ENCODE assay signal across 12 cellular contexts in the genomic region with DNA sequence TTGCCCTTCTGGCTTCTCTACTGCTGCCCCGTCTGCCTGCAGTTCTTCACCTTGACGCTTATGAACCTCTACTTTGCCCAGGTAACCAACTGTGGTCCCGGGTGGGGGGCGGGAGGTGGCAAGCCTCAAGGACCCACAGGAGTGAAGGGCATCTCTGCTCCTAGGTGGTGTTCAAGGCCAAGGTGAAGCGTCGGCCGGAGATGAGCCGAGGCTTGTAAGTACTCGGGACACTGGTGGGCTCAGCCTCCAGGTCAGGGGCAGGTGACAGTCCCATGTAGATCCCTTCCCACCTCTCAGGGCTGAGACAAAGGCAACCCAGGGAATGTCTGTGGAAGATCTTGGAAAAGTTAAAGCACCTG. TPM values are rescaled to one million over a fixed set of nuclear protein-coding genes. Genes with fewer than 3 reads are reported as not detected.
DNase-seq lines count a peak whose midpoint lies in the region; ATAC-seq and TF ChIP-seq lines count a peak whose summit lies in the region.
"Had no signal": no experiment of that assay in that cellular context is flagged by ENCODE, and none has a peak within 500 bp of the region (broad histone marks: within the 10 kb centered on the region; RNA-seq: fewer than 3 reads in every experiment).

No MANE protein-coding gene starts in this region.

- H3K36me3 Mint-ChIP-seq in Calu3 (ENCODE audit: insufficient read depth, unreplicated experiment) (peaks cover 43% of the 10 kb centered on the region), naive B cell (peaks cover 0 to 11% of the 10 kb centered on the region in 2 donors)
- peaks cover 10% of the 10 kb centered on the region for H3K36me3 Mint-ChIP-seq in activated CD4-positive, alpha-beta memory T cell treated with anti-CD3 and anti-CD28 coated beads, Interleukin-2, amount 10 ng/mL, durations not matched to agents 7 days and 5 days (ENCODE audit: low read depth)

- TF ChIP-seq CTCF in AG04450 (IDR thresholded peaks at IDR 0.05; ENCODE audit: low read depth, low read length), result no peak
- no peak for TF ChIP-seq CTCF in Calu3 (IDR thresholded peaks at IDR 0.05; ENCODE audit: unreplicated experiment)
- no peak for TF ChIP-seq CTCF in GM13977 (IDR thresholded peaks at IDR 0.05; ENCODE audit: extremely low read depth, insufficient read depth, missing control alignments)

- CTCF ChIA-PET in AG04450 (lab: Charles Lee) (interaction anchor here (12.0 kb wide), 1 partner anchor 16 kb away, joined by 124 read pairs; a partner anchor contains a TSS), Calu3 (lab: Charles Lee) (no interaction called here)
- CTCF ChIA-PET in activated CD4-positive, alpha-beta memory T cell treated with anti-CD3 and anti-CD28 coated beads, Interleukin-2, amount 10 ng/mL, durations not matched to agents 7 days and 5 days (lab: Charles Lee), result interaction anchor here (0.8 to 4.7 kb wide), 3 partner anchors 17 to 83 kb away, joined by 3 to 27 read pairs (median 4); a partner anchor contains a TSS

- H3K27me3 ChIP-seq in AG04450 (ENCODE audit: control insufficient read depth, insufficient read depth, low read length), result peaks cover 10% of the 10 kb centered on the region

- intact Hi-C loops in Calu3 (cut with micrococcal nuclease; ENCODE audit: unreplicated experiment), result no loop called here
- intact Hi-C loops in Right ventricle myocardium superior (cut with DNase I), result no loop called here

- H3K27ac Mint-ChIP-seq in Calu3 (ENCODE audit: unreplicated experiment) (peak overlapping the region; percentile 1), naive B cell (peak overlapping the region; percentile 68 to 99 (median 94))
- H3K27ac Mint-ChIP-seq in activated CD4-positive, alpha-beta memory T cell treated with anti-CD3 and anti-CD28 coated beads, Interleukin-2, amount 10 ng/mL, durations not matched to agents 7 days and 5 days, result peak overlapping the region; percentile 70

- in situ Hi-C loops in GM13977 (cut with MboI; ENCODE audit: low pct_unique_long_range_greater_than_20kb, low sequenced_read_pairs, unreplicated experiment), result no loop called here

- no peaks in the 10 kb centered on the region for H3K9me3 ChIP-seq in AG04450 (ENCODE audit: control insufficient read depth, insufficient read depth, low read length)
- H3K9me3 ChIP-seq: ascending aorta had no signal

- H3K27ac ChIP-seq in AG04450 (ENCODE audit: low read depth, low read length), result no peak overlapping the region
- H3K27ac ChIP-seq: hepatocyte, SJSA1 had no signal

- DNase-seq in AG04450 (ENCODE audit: low read depth, low spot score), result no peak
- no peak for DNase-seq in Calu3
- DNase-seq in activated CD4-positive, alpha-beta memory T cell treated with anti-CD3 and anti-CD28 coated beads, Interleukin-2, amount 10 ng/mL, durations not matched to agents 7 days and 5 days, result no peak
- no peak for DNase-seq in naive B cell
- DNase-seq in medulla oblongata (ENCODE audit: extremely low spot score), result no peak
- DNase-seq in GM13977 (ENCODE audit: low spot score), result no peak
- no peak for DNase-seq in SIG-M5 (lab: John Stamatoyannopoulos, UW)
- DNase-seq in Right ventricle myocardium superior, result no peak

- H3K4me1 Mint-ChIP-seq in Calu3 (ENCODE audit: low read depth, unreplicated experiment), result peaks cover 23% of the 10 kb centered on the region
- H3K4me1 Mint-ChIP-seq in activated CD4-positive, alpha-beta memory T cell treated with anti-CD3 and anti-CD28 coated beads, Interleukin-2, amount 10 ng/mL, durations not matched to agents 7 days and 5 days, result peaks cover 28% of the 10 kb centered on the region
- H3K4me1 Mint-ChIP-seq in naive B cell, result peaks cover 16 to 25% (median 23%) of the 10 kb centered on the region in 3 donors

- H3K4me3 ChIP-seq in AG04450 (ENCODE audit: low read depth, low read length), result 0 out of 2 replicates have a peak overlapping the region, but pooled peaks have one; percentile 73

- peaks cover 25% of the 10 kb centered on the region for H3K27me3 Mint-ChIP-seq in Calu3 (ENCODE audit: unreplicated experiment)
- peaks cover 11% of the 10 kb centered on the region for H3K27me3 Mint-ChIP-seq in activated CD4-positive, alpha-beta memory T cell treated with anti-CD3 and anti-CD28 coated beads, Interleukin-2, amount 10 ng/mL, durations not matched to agents 7 days and 5 days
- H3K27me3 Mint-ChIP-seq in naive B cell, result peaks cover 7 to 10% (median 9%) of the 10 kb centered on the region in 3 donors

- H3K4me3 Mint-ChIP-seq in Calu3 (ENCODE audit: low read depth, unreplicated experiment) (peak overlapping the region; percentile 68), naive B cell (peak overlapping the region; percentile 71 to 92 (median 85))
- H3K4me3 Mint-ChIP-seq in activated CD4-positive, alpha-beta memory T cell treated with anti-CD3 and anti-CD28 coated beads, Interleukin-2, amount 10 ng/mL, durations not matched to agents 7 days and 5 days, result peak overlapping the region; percentile 79

- H3K9me3 Mint-ChIP-seq in Calu3 (ENCODE audit: low read depth, unreplicated experiment), result no peaks in the 10 kb centered on the region
- H3K9me3 Mint-ChIP-seq in activated CD4-positive, alpha-beta memory T cell treated with anti-CD3 and anti-CD28 coated beads, Interleukin-2, amount 10 ng/mL, durations not matched to agents 7 days and 5 days, result no peaks in the 10 kb centered on the region
- no peaks in the 10 kb centered on the region for H3K9me3 Mint-ChIP-seq in naive B cell

- no peak for ATAC-seq in naive B cell (ENCODE audit: low read depth in 2 of 2)
- ATAC-seq in Right ventricle myocardium superior (ENCODE audit: poor library complexity), result no peak

- no TSS peak for BruUV-seq in Calu3 (replicated peaks; lab: Mats Ljungman, UMichigan)

- POLR2A ChIA-PET in AG04450 (lab: Yijun Ruan, JAX), result interaction anchor here (0.6 kb wide), 1 partner anchor 603 kb away, joined by 10 read pairs; no protein-coding TSS in a partner anchor
- POLR2A ChIA-PET in activated CD4-positive, alpha-beta memory T cell treated with anti-CD3 and anti-CD28 coated beads, Interleukin-2, amount 10 ng/mL, durations not matched to agents 7 days and 5 days (lab: Charles Lee), result interaction anchor here (1.6 to 11.0 kb wide), 4 partner anchors 17 to 62 kb away, joined by 3 to 161 read pairs (median 24); a partner anchor contains a TSS

RNA-seq across cellular contexts. Expression of a gene that starts 1.1 kb away (rescaled TPM):
- polyA plus RNA-seq in AG04450 (2011; rRNA removed) (12.4 and 21.1 TPM in 2 replicates), naive B cell (ENCODE audit: low read depth in 6 of 6) (10 to 100 TPM; 17.3 to 35.5 (median 21.0) TPM)
- 8.9 and 11.4 TPM in 2 replicates for polyA minus RNA-seq in AG04450 (2011; rRNA and poly(A)+ RNA removed)
- total RNA-seq in Calu3 (2022) (33.3 and 37.0 TPM in 2 replicates), Right ventricle myocardium superior (28.5 TPM)
- 10 to 100 TPM; 31.4 to 37.9 TPM for total RNA-seq in activated CD4-positive, alpha-beta memory T cell treated with anti-CD3 and anti-CD28 coated beads, Interleukin-2, amount 10 ng/mL, durations not matched to agents 7 days and 5 days

RNA-seq across cellular contexts. Expression of a gene that starts 2.3 kb away (rescaled TPM):
- polyA plus RNA-seq in AG04450 (2011; rRNA removed), result 36.1 and 54.8 TPM in 2 replicates
- polyA minus RNA-seq in AG04450 (2011; rRNA and poly(A)+ RNA removed), result 7.3 and 9.3 TPM in 2 replicates
- 30.2 and 33.6 TPM in 2 replicates for total RNA-seq in Calu3 (2022)
- 10 to 100 TPM; 36.5 to 39.2 TPM for total RNA-seq in activated CD4-positive, alpha-beta memory T cell treated with anti-CD3 and anti-CD28 coated beads, Interleukin-2, amount 10 ng/mL, durations not matched to agents 7 days and 5 days
- 10 to 100 TPM; 45.5 to 72.8 (median 52.8) TPM for polyA plus RNA-seq in naive B cell (ENCODE audit: low read depth in 6 of 6)
- total RNA-seq in Right ventricle myocardium superior, result 90.1 TPM

RNA-seq across cellular contexts. Expression of a gene that starts 4.3 kb away (rescaled TPM):
- polyA plus RNA-seq in AG04450 (2011; rRNA removed), result not detected in 2 replicates
- not detected in 2 replicates for polyA minus RNA-seq in AG04450 (2011; rRNA and poly(A)+ RNA removed)
- not detected in 2 replicates for total RNA-seq in Calu3 (2022)
- under 1 TPM in 1 of 2 experiments, not detected in 1; 0.15 TPM for total RNA-seq in activated CD4-positive, alpha-beta memory T cell treated with anti-CD3 and anti-CD28 coated beads, Interleukin-2, amount 10 ng/mL, durations not matched to agents 7 days and 5 days
- not detected for polyA plus RNA-seq in naive B cell (ENCODE audit: low read depth in 6 of 6)
- total RNA-seq in Right ventricle myocardium superior, result not detected
- total RNA-seq: ascending aorta, hepatocyte, lung, SJSA1 had no signal
- polyA plus RNA-seq: hepatocyte had no signal

RNA-seq across cellular contexts. Expression of a gene that starts 13.4 kb away (rescaled TPM):
- polyA plus RNA-seq in AG04450 (2011; rRNA removed) (0.14 TPM in 1 of 2 replicates, not detected in the other), naive B cell (ENCODE audit: low read depth in 6 of 6) (not detected)
- not detected in 2 replicates for polyA minus RNA-seq in AG04450 (2011; rRNA and poly(A)+ RNA removed)
- total RNA-seq in Calu3 (2022) (0.85 TPM in 1 of 2 replicates, not detected in the other), Right ventricle myocardium superior (not detected)
- not detected for total RNA-seq in activated CD4-positive, alpha-beta memory T cell treated with anti-CD3 and anti-CD28 coated beads, Interleukin-2, amount 10 ng/mL, durations not matched to agents 7 days and 5 days
- total RNA-seq: ascending aorta, hepatocyte, SJSA1 had no signal

RNA-seq across cellular contexts. Expression of a gene that starts 18.5 kb away (rescaled TPM):
- polyA plus RNA-seq in AG04450 (2011; rRNA removed) (5.5 and 7.4 TPM in 2 replicates), naive B cell (ENCODE audit: low read depth in 6 of 6) (1 to 10 TPM; 3.4 to 8.5 (median 6.5) TPM)
- 5.6 and 6.0 TPM in 2 replicates for polyA minus RNA-seq in AG04450 (2011; rRNA and poly(A)+ RNA removed)
- total RNA-seq in Calu3 (2022) (53.4 and 59.7 TPM in 2 replicates), Right ventricle myocardium superior (241 TPM)
- 10 to 100 TPM; 38.5 to 42.2 TPM for total RNA-seq in activated CD4-positive, alpha-beta memory T cell treated with anti-CD3 and anti-CD28 coated beads, Interleukin-2, amount 10 ng/mL, durations not matched to agents 7 days and 5 days

Comparison
In these comparisons a context has a peak if more than half of its experiments do, and no peak if none do; other contexts are left out.
1. H3K27ac Mint-ChIP-seq: peak in every context shown above with its lines; median percentile 94 in naive B cell; 70 in activated CD4-positive, alpha-beta memory T cell treated with anti-CD3 and anti-CD28 coated beads, Interleukin-2, amount 10 ng/mL, durations not matched to agents 7 days and 5 days; 1 in Calu3.